In the genomic region with DNA sequence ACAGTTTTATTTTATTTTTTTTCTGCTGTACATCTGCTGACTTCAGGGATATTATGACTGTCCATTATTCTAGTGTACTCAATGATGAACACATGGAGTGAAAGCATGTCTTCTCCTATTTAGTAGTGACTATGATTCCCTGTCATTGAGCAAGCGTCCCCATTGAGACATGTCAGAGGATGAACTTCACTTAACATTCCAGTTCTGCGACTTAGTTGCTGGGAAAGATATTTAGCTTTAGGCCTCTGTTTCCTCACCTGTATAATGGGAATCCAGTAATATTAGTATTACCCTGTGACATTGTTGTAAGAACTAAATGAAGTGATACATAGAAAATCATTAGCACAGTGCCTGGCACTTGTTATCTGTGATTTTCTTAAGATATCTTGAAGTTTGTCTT, we compare ENCODE assay signal across 21 cellular contexts.
DNase-seq lines count a peak whose midpoint lies in the region; ATAC-seq, FAIRE-seq and TF ChIP-seq lines count a peak whose summit lies in the region.
"Had no signal": no experiment of that assay in that cellular context is flagged by ENCODE, and none has a peak within 500 bp of the region (broad histone marks: within the 10 kb centered on the region; RNA-seq: fewer than 3 reads in every experiment).

No MANE protein-coding gene starts in this region.

- no peak overlapping the region for H3K56ac ChIP-seq in mesendoderm (ENCODE audit: low read length)

- intact Hi-C loops in K562 (cut with micrococcal nuclease) = no loop called here

- CTCF ChIA-PET in HEK293 (lab: Yijun Ruan, JAX) = no interaction called here
- CTCF ChIA-PET in K562 (lab: Yijun Ruan, JAX; ENCODE audit: low intra/inter-chr PET ratio) = no interaction called here

- H2BK5ac ChIP-seq in mesendoderm (ENCODE audit: low read length) = no peak overlapping the region

- no peak overlapping the region for H4K8ac ChIP-seq in mesendoderm (ENCODE audit: low read depth, low read length)

- H3K27me3 ChIP-seq in K562 (ENCODE audit: control insufficient read depth in 2 of 2, insufficient read depth in 2 of 2, low read length in 2 of 2) (no peaks in the 10 kb centered on the region), endodermal cell (ENCODE audit: control insufficient read depth, insufficient read depth, low read length, poor library complexity, severe bottlenecking) (no peaks in the 10 kb centered on the region), mesendoderm (ENCODE audit: insufficient read depth, low read length, poor library complexity) (no peaks in the 10 kb centered on the region)
- H3K27me3 ChIP-seq: BE2C, BLaER1 had no signal

- no peaks in the 10 kb centered on the region for H3K79me1 ChIP-seq in mesendoderm (ENCODE audit: low read length)

- no peaks in the 10 kb centered on the region for H3K9me3 Mint-ChIP-seq in endodermal cell
- H3K9me3 Mint-ChIP-seq: CD4-positive, alpha-beta memory T cell had no signal

- no peak overlapping the region for H2BK15ac ChIP-seq in mesendoderm (replicated peaks; ENCODE audit: low read depth)

- H4K20me1 ChIP-seq in K562 (replicated peaks; ENCODE audit: control insufficient read depth, insufficient read depth, low read length) = no peaks in the 10 kb centered on the region
- H4K20me1 ChIP-seq: BLaER1 had no signal

- in situ Hi-C loops in K562 (cut with MboI) = no loop called here

- no peak overlapping the region for H2BK120ac ChIP-seq in mesendoderm (ENCODE audit: low read depth, low read length)

- no peaks in the 10 kb centered on the region for H3K4me1 ChIP-seq in HEK293 (ENCODE audit: control insufficient read depth, insufficient read depth, low read length)
- H3K4me1 ChIP-seq in K562 (replicated peaks in 1 of 2; ENCODE audit: control insufficient read depth in 2 of 2, insufficient read depth in 2 of 2, low read length in 2 of 2) = no peaks in the 10 kb centered on the region
- H3K4me1 ChIP-seq in endodermal cell (ENCODE audit: control insufficient read depth, insufficient read depth, low read length) = no peaks in the 10 kb centered on the region
- peaks cover 3% of the 10 kb centered on the region for H3K4me1 ChIP-seq in mesendoderm (ENCODE audit: control insufficient read depth, low read depth, low read length)
- H3K4me1 ChIP-seq: BE2C, BLaER1 had no signal

- H3K36me3 Mint-ChIP-seq in endodermal cell (ENCODE audit: low read depth) = peaks cover 19% of the 10 kb centered on the region

- no peak overlapping the region for H3K4me2 ChIP-seq in K562 (ENCODE audit: insufficient read depth, low read length)
- H3K4me2 ChIP-seq in mesendoderm (ENCODE audit: low read length) = no peak overlapping the region
- H3K4me2 ChIP-seq: BLaER1 had no signal

- TF ChIP-seq RAD21 in K562 (CRISPR knock-in tag; conservative IDR thresholded peaks at IDR 0.05 in 1 of 2, IDR thresholded peaks at IDR 0.05 in 1 of 2) = no peak

- no peak overlapping the region for H2AK5ac ChIP-seq in mesendoderm (ENCODE audit: low read length)

- H3K36me3 ChIP-seq in HEK293 (ENCODE audit: control insufficient read depth in 2 of 2, insufficient read depth in 1 of 2, low read length in 2 of 2) (peaks cover 4 to 8% of the 10 kb centered on the region in 2 experiments; a peak in 2 of 3 replicates), K562 (ENCODE audit: control insufficient read depth, insufficient read depth, low read length) (peaks cover 2% of the 10 kb centered on the region), endodermal cell (ENCODE audit: control insufficient read depth, insufficient read depth, low read length) (peaks cover 17% of the 10 kb centered on the region), mesendoderm (ENCODE audit: control insufficient read depth, insufficient read depth, low read length) (no peaks in the 10 kb centered on the region)
- H3K36me3 ChIP-seq: BE2C had no signal

- no peaks in the 10 kb centered on the region for H3K27me3 Mint-ChIP-seq in endodermal cell (ENCODE audit: insufficient read depth)
- H3K27me3 Mint-ChIP-seq: CD4-positive, alpha-beta memory T cell; CD8-positive, alpha-beta memory T cell had no signal

- WGBS in K562 (ENCODE audit: insufficient coverage, low coverage, missing lambda C conversion rate) = 82% methylated on average over 2 of the region's 2 CpGs
- 90 to 100% methylated on average over 2 of the region's 2 CpGs for WGBS in endodermal cell (ENCODE audit: insufficient coverage in 1 of 2, insufficient read length in 1 of 2), 2 experiments
- no CpG with 5 or more reads among the region's 2 CpGs for WGBS in mesendoderm (ENCODE audit: extremely low coverage, insufficient coverage, low lambda C conversion rate)

- H3K27ac ChIP-seq in HEK293 (ENCODE audit: extremely low read depth, low read depth, low read length) (no peak overlapping the region), K562 (ENCODE audit: extremely low read depth, low read depth, low read length) (no peak overlapping the region), endodermal cell (ENCODE audit: low read depth, low read length) (no peak overlapping the region), mesendoderm (ENCODE audit: low read depth, low read length) (no peak overlapping the region)
- H3K27ac ChIP-seq: BLaER1 had no signal

- H3K27ac Mint-ChIP-seq in endodermal cell = no peak overlapping the region
- H3K27ac Mint-ChIP-seq: CD14-positive monocyte; CD4-positive, alpha-beta memory T cell had no signal

- H3K4ac ChIP-seq in mesendoderm (ENCODE audit: low read depth, low read length) = no peak overlapping the region

- ATAC-seq in K562 (no peak), esophagus mucosa (peak; percentile 66)

- DNase-seq in K562 (ENCODE audit: extremely low read depth in 1 of 4, low spot score in 3 of 4) = no peak
- DNase-seq in endodermal cell = no peak
- DNase-seq in mesendoderm = no peak
- DNase-seq in activated CD4-positive, CD25-positive, alpha-beta regulatory T cell (lab: John Stamatoyannopoulos, UW) = no peak
- DNase-seq: 8988T; ACHN; BE2C; C1 segment of cervical spinal cord; CD4-positive, alpha-beta memory T cell; CD4-positive, CD25-positive, alpha-beta regulatory T cell; CD8-positive, alpha-beta memory T cell; COR-L47; GF-D8 had no signal

- H3K4me3 ChIP-seq in HEK293 (ENCODE audit: low read depth, low read length) (no peak overlapping the region), K562 (no peak overlapping the region), endodermal cell (ENCODE audit: low read length) (no peak overlapping the region), mesendoderm (ENCODE audit: low read length) (no peak overlapping the region)
- H3K4me3 ChIP-seq: BLaER1 had no signal

- TF ChIP-seq CTCF in HEK293 (tag by site-specific recombination; IDR thresholded peaks at IDR 0.05) = no peak
- TF ChIP-seq CTCF in K562 (IDR thresholded peaks at IDR 0.05 in 2 of 3, conservative IDR thresholded peaks at IDR 0.05 in 1 of 3; ENCODE audit: insufficient read depth in 2 of 3, low read depth in 1 of 3, low read length in 3 of 3) = no peak
- no peak for TF ChIP-seq CTCF in endodermal cell (conservative IDR thresholded peaks at IDR 0.05)

- no peaks in the 10 kb centered on the region for H3K9me1 ChIP-seq in K562 (ENCODE audit: control insufficient read depth, insufficient read depth, low read length)

- H4K5ac ChIP-seq in mesendoderm (ENCODE audit: low read length) = no peak overlapping the region

- H2AFZ ChIP-seq in K562 (ENCODE audit: low read depth, low read length) = no peak overlapping the region

- no peak overlapping the region for H3K9ac ChIP-seq in K562 (ENCODE audit: insufficient read depth in 1 of 2, low read depth in 2 of 2, low read length in 2 of 2)
- no peak overlapping the region for H3K9ac ChIP-seq in endodermal cell (ENCODE audit: extremely low read depth, low read length, poor library complexity, severe bottlenecking)
- no peak overlapping the region for H3K9ac ChIP-seq in mesendoderm (ENCODE audit: low read length)
- H3K9ac ChIP-seq: BLaER1 had no signal

- H3K18ac ChIP-seq in mesendoderm (ENCODE audit: low read length) = no peak overlapping the region

- H3K4me1 Mint-ChIP-seq in endodermal cell = peaks cover 12% of the 10 kb centered on the region
- H3K4me1 Mint-ChIP-seq: CD14-positive monocyte; CD4-positive, alpha-beta memory T cell had no signal

- no peak for FAIRE-seq in K562 (lab: Jason Lieb, UNC)
- FAIRE-seq: A204.1, G401.6, GM12891, GM19239 had no signal

- POLR2A ChIA-PET in HEK293 (lab: Yijun Ruan, JAX) (no interaction called here), K562 (lab: Yijun Ruan, JAX) (no interaction called here)

- H3K9me3 ChIP-seq in HEK293 (ENCODE audit: control insufficient read depth, insufficient read depth, low read depth, low read length) = no peaks in the 10 kb centered on the region
- no peaks in the 10 kb centered on the region for H3K9me3 ChIP-seq in K562 (replicated peaks; ENCODE audit: control insufficient read depth, insufficient read depth, low read depth, low read length)
- H3K9me3 ChIP-seq in endodermal cell (ENCODE audit: control insufficient read depth, low read length) = no peaks in the 10 kb centered on the region
- H3K9me3 ChIP-seq: BE2C, BLaER1 had no signal

- no peak for TF ChIP-seq POLR2A in K562 (conservative IDR thresholded peaks at IDR 0.05)

- H3K79me2 ChIP-seq in K562 (ENCODE audit: control insufficient read depth, insufficient read depth, low read length) (no peaks in the 10 kb centered on the region), mesendoderm (ENCODE audit: control insufficient read depth, insufficient read depth, low read length) (no peaks in the 10 kb centered on the region)

- no TSS peak for BruUV-seq in K562 (replicated peaks; lab: Mats Ljungman, UMichigan)

- no peak overlapping the region for H3K23ac ChIP-seq in mesendoderm (ENCODE audit: low read length)

- TF ChIP-seq EP300 in K562 (IDR thresholded peaks at IDR 0.05; ENCODE audit: low read length) = no peak

- no peak overlapping the region for H3K4me3 Mint-ChIP-seq in endodermal cell
- H3K4me3 Mint-ChIP-seq: CD14-positive monocyte; CD4-positive, alpha-beta memory T cell; CD4-positive, CD25-positive, alpha-beta regulatory T cell; CD8-positive, alpha-beta memory T cell had no signal

TF ChIP-seq in K562, 482 proteins besides CTCF, POLR2A, EP300 and RAD21:
- TF ChIP-seq ATF7 (IDR thresholded peaks at IDR 0.05) (no peak), RBM25 (IDR thresholded peaks at IDR 0.05; ENCODE audit: low read depth, low read length, severe bottlenecking) (peak; percentile 51)
